ENCODE assay signal across 25 cellular contexts in the genomic region with DNA sequence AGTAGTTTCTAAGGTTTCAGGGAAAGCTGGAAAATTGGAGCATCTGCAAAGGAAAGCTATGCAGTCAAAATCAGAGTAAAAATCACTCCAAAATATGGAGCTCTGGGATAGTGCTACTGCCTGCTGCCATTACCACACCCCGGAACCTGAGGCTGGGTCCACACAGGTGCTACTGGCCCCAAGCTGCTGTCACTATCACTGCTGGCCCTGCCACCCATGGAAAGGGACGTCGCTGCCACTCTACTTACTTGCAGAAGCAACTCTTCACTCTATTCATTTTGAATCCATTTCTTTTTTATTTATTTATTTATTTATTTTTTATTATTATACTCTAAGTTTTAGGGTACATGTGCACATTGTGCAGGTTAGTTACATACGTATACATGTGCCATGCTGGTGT.
"Had no signal": no experiment of that assay in that cellular context is flagged by ENCODE, and none has a peak within 500 bp of the region (broad histone marks: within the 10 kb centered on the region; RNA-seq: fewer than 3 reads in every experiment).

No MANE protein-coding gene starts in this region.

- H3K27ac ChIP-seq: colonic mucosa, coronary artery, dorsolateral prefrontal cortex, epithelial cell of prostate, esophagus muscularis mucosa, esophagus squamous epithelium, foreskin keratinocyte, gastrocnemius medialis, gastroesophageal sphincter, heart left ventricle, heart right ventricle had no signal

- H3K36me3 ChIP-seq: colonic mucosa, esophagus muscularis mucosa, esophagus squamous epithelium, gastrocnemius medialis, gastroesophageal sphincter, heart left ventricle, heart right ventricle had no signal

- H3K4me1 ChIP-seq: colonic mucosa, esophagus muscularis mucosa, esophagus squamous epithelium, foreskin keratinocyte, gastrocnemius medialis, gastroesophageal sphincter, heart left ventricle, heart right ventricle had no signal

- H3K27me3 Mint-ChIP-seq: dendritic cell treated with granulocyte-macrophage colony-stimulating factor and Interleukin-4, amounts not matched to agents 40 ng/mL and 50 ng/mL, for 4 days; effector memory CD8-positive, alpha-beta T cell had no signal

- H3K4me3 Mint-ChIP-seq: dendritic cell treated with granulocyte-macrophage colony-stimulating factor and Interleukin-4, amounts not matched to agents 40 ng/mL and 50 ng/mL, for 4 days; effector memory CD8-positive, alpha-beta T cell; endodermal cell had no signal

- H3K9me3 ChIP-seq: colonic mucosa, esophagus muscularis mucosa, esophagus squamous epithelium, gastrocnemius medialis, gastroesophageal sphincter, heart left ventricle had no signal

- H3K27me3 ChIP-seq: colonic mucosa, dorsolateral prefrontal cortex, esophagus muscularis mucosa, esophagus squamous epithelium, foreskin keratinocyte, gastrocnemius medialis, gastroesophageal sphincter, heart left ventricle, heart right ventricle had no signal

- ATAC-seq: effector memory CD8-positive, alpha-beta T cell; esophagus mucosa; foreskin keratinocyte; gastrocnemius medialis; gastroesophageal sphincter; heart left ventricle; heart right ventricle had no signal

- H3K27ac Mint-ChIP-seq: dendritic cell treated with granulocyte-macrophage colony-stimulating factor and Interleukin-4, amounts not matched to agents 40 ng/mL and 50 ng/mL, for 4 days; effector memory CD8-positive, alpha-beta T cell; endodermal cell had no signal

- H3K4me1 Mint-ChIP-seq: endodermal cell had no signal

- DNase-seq: colonic mucosa; cortex of kidney; dermis blood vessel endothelial cell; dorsolateral prefrontal cortex; effector CD4-positive, alpha-beta T cell; effector CD8-positive, alpha-beta T cell; effector memory CD4-positive, alpha-beta T cell; effector memory CD8-positive, alpha-beta T cell; endodermal cell; erythroblast; esophagus squamous epithelium; foreskin fibroblast; foreskin keratinocyte; foreskin melanocyte; gastrocnemius medialis; glutamatergic neuron; head of caudate nucleus; heart left ventricle; heart right ventricle had no signal

- H3K4me3 ChIP-seq: colonic mucosa, coronary artery, dorsolateral prefrontal cortex, esophagus muscularis mucosa, esophagus squamous epithelium, gastrocnemius medialis, gastroesophageal sphincter, heart left ventricle, heart right ventricle had no signal
